Comparison of ENCODE assay signal across 8 cellular contexts in genomic region chr1:59295603-59296002, GRCh38. TPM values are rescaled to one million over a fixed set of nuclear protein-coding genes. Genes with fewer than 3 reads are reported as not detected.
DNase-seq lines count a peak whose midpoint lies in the region; ATAC-seq, FAIRE-seq and TF ChIP-seq lines count a peak whose summit lies in the region.

No MANE protein-coding gene starts in this region.

- ATAC-seq in SK-N-SH treated with all-trans-retinoic acid at 6 μM for 48 hours (no peak), HG02759 (IDR thresholded peaks at IDR 0.05; ENCODE audit: unreplicated experiment) (no peak)
- ATAC-seq in activated CD8-positive, alpha-beta T cell treated with anti-CD3 and anti-CD28 coated beads, Interleukin-2, amount 10 ng/mL, durations not matched to agents 7 days and 5 days, result no peak

- no peaks in the 10 kb centered on the region for H3K27me3 Mint-ChIP-seq in activated CD8-positive, alpha-beta T cell treated with anti-CD3 and anti-CD28 coated beads, Interleukin-2, amount 10 ng/mL, durations not matched to agents 7 days and 5 days (ENCODE audit: low read depth)

- peaks cover 30% of the 10 kb centered on the region for H3K4me1 Mint-ChIP-seq in activated CD8-positive, alpha-beta T cell treated with anti-CD3 and anti-CD28 coated beads, Interleukin-2, amount 10 ng/mL, durations not matched to agents 7 days and 5 days (ENCODE audit: low read depth)

- DNase-seq in SK-N-SH, result no peak
- no peak for DNase-seq in activated CD8-positive, alpha-beta T cell treated with anti-CD3 and anti-CD28 coated beads, Interleukin-2, amount 10 ng/mL, durations not matched to agents 7 days and 5 days
- DNase-seq in keratinocyte (ENCODE audit: low read depth, low spot score), result no peak
- no peak for DNase-seq in substantia nigra (lab: John Stamatoyannopoulos, UW)
- DNase-seq in NOMO-1 treated with dmso at 0.1 percent for 144 hours (lab: John Stamatoyannopoulos, UW; ENCODE audit: unreplicated experiment), result no peak
- no peak for DNase-seq in activated gamma-delta T cell treated with Interleukin-2 at 50 U/mL for 16 hours

- H3K27me3 ChIP-seq in SK-N-SH (ENCODE audit: insufficient read depth), result no peaks in the 10 kb centered on the region
- no peaks in the 10 kb centered on the region for H3K27me3 ChIP-seq in keratinocyte (ENCODE audit: control insufficient read depth, extremely low read depth, insufficient read depth, low read length)

- H3K9ac ChIP-seq in SK-N-SH (peak overlapping the region; percentile 96), keratinocyte (ENCODE audit: control insufficient read depth, extremely low read depth, insufficient read depth, low read length) (peak overlapping the region; percentile 76)

- H3K9me3 Mint-ChIP-seq in activated CD8-positive, alpha-beta T cell treated with anti-CD3 and anti-CD28 coated beads, Interleukin-2, amount 10 ng/mL, durations not matched to agents 7 days and 5 days (ENCODE audit: insufficient read depth), result no peaks in the 10 kb centered on the region

- H3K9me2 ChIP-seq in SK-N-SH, result no peaks in the 10 kb centered on the region

- peak overlapping the region; percentile 72 for H3K4me2 ChIP-seq in SK-N-SH
- peak overlapping the region; percentile 72 for H3K4me2 ChIP-seq in keratinocyte (ENCODE audit: control insufficient read depth, extremely low read depth, insufficient read depth, low read depth, low read length)

- H3K9me1 ChIP-seq in keratinocyte (ENCODE audit: control insufficient read depth, extremely low read depth, insufficient read depth, low read length), result no peaks in the 10 kb centered on the region

- no peak for FAIRE-seq in keratinocyte (lab: Jason Lieb, UNC)

- no peak for TF ChIP-seq RAD21 in SK-N-SH (IDR thresholded peaks at IDR 0.05; ENCODE audit: low read length)

- POLR2A ChIA-PET in SK-N-SH (lab: Yijun Ruan, JAX), result no interaction called here
- POLR2A ChIA-PET in activated CD8-positive, alpha-beta T cell treated with anti-CD3 and anti-CD28 coated beads, Interleukin-2, amount 10 ng/mL, durations not matched to agents 7 days and 5 days (lab: Charles Lee), result interaction anchor here (0.9 to 2.3 kb wide), 7 partner anchors 20 to 512 kb away, joined by 3 to 21 read pairs (median 4); partner anchors contain the start of gene JUN

- CTCF ChIA-PET in SK-N-SH (lab: Yijun Ruan, JAX), result interaction anchor here (0.6 kb wide), 1 partner anchor 151 kb away, joined by 3 read pairs; no protein-coding TSS in a partner anchor
- CTCF ChIA-PET in activated CD8-positive, alpha-beta T cell treated with anti-CD3 and anti-CD28 coated beads, Interleukin-2, amount 10 ng/mL, durations not matched to agents 7 days and 5 days (lab: Charles Lee), result interaction anchor here (0.9 to 2.0 kb wide), 5 partner anchors 13 to 749 kb away, joined by 3 to 9 read pairs (median 4); partner anchors contain the start of gene JUN

- TF ChIP-seq EP300 in SK-N-SH (IDR thresholded peaks at IDR 0.05; ENCODE audit: borderline replicate concordance in 1 of 2, low read depth in 1 of 2, low read length in 1 of 2), result no peak

- no peaks in the 10 kb centered on the region for H3K36me3 Mint-ChIP-seq in activated CD8-positive, alpha-beta T cell treated with anti-CD3 and anti-CD28 coated beads, Interleukin-2, amount 10 ng/mL, durations not matched to agents 7 days and 5 days (ENCODE audit: low read depth)

- no peak overlapping the region for H3K27ac Mint-ChIP-seq in activated CD8-positive, alpha-beta T cell treated with anti-CD3 and anti-CD28 coated beads, Interleukin-2, amount 10 ng/mL, durations not matched to agents 7 days and 5 days

- H3K27ac ChIP-seq in SK-N-SH (ENCODE audit: low read depth in 2 of 2, low read length in 1 of 2), result peak overlapping the region in 1 of 2 experiments; percentile 95; a peak in 3 of 4 replicates
- peak overlapping the region; percentile 90 for H3K27ac ChIP-seq in keratinocyte (ENCODE audit: control insufficient read depth, insufficient read depth, low read length)
- H3K27ac ChIP-seq in substantia nigra (ENCODE audit: low read depth, low read length, poor library complexity, severe bottlenecking), result peak overlapping the region; percentile 98

- TF ChIP-seq CTCF in SK-N-SH (IDR thresholded peaks at IDR 0.05) (no peak), keratinocyte (optimal IDR thresholded peaks at IDR 0.05 in 1 of 3, IDR thresholded peaks at IDR 0.05 in 1 of 3, conservative IDR thresholded peaks at IDR 0.05 in 1 of 3; ENCODE audit: extremely low read depth in 1 of 3, insufficient read depth in 2 of 3, low read length in 3 of 3) (no peak)

- H3K4me3 ChIP-seq in SK-N-SH (ENCODE audit: low read depth in 2 of 2, low read length in 1 of 2) (peak overlapping the region; percentile 62 to 66), keratinocyte (ENCODE audit: control insufficient read depth in 2 of 3, extremely low read depth in 1 of 3, insufficient read depth in 2 of 3, low read depth in 1 of 3, low read length in 3 of 3) (peak overlapping the region in 2 of 3 experiments; percentile 77)

- H3K36me3 ChIP-seq in SK-N-SH (replicated peaks in 1 of 2; ENCODE audit: control insufficient read depth in 1 of 2, insufficient read depth in 2 of 2, low read length in 1 of 2) (no peaks in the 10 kb centered on the region), keratinocyte (ENCODE audit: control insufficient read depth in 2 of 2, extremely low read depth in 1 of 2, insufficient read depth in 2 of 2, low read length in 2 of 2) (peaks cover 0 to 1% of the 10 kb centered on the region in 2 experiments)

- H3K4me3 Mint-ChIP-seq in activated CD8-positive, alpha-beta T cell treated with anti-CD3 and anti-CD28 coated beads, Interleukin-2, amount 10 ng/mL, durations not matched to agents 7 days and 5 days, result peak overlapping the region; percentile 75

- dilution Hi-C loops in keratinocyte (cut with MboI; ENCODE audit: extremely low pct_ligation_motif_present, low sequenced_read_pairs), result no loop called here

- WGBS in SK-N-SH (ENCODE audit: low lambda C conversion rate), result 97% methylated on average over 4 of the region's 4 CpGs

- H3K79me2 ChIP-seq in SK-N-SH (ENCODE audit: insufficient read depth) (0 out of 2 replicates have a peak, but pooled peaks cover 5% of the 10 kb centered on the region), keratinocyte (ENCODE audit: control insufficient read depth, insufficient read depth, low read length) (no peaks in the 10 kb centered on the region)

- H3F3A ChIP-seq in SK-N-SH (replicated peaks; ENCODE audit: insufficient read depth), result peaks cover 26% of the 10 kb centered on the region

- H3K4me1 ChIP-seq in SK-N-SH (ENCODE audit: control insufficient read depth in 1 of 2, insufficient read depth in 2 of 2, low read depth in 1 of 2, low read length in 1 of 2), result peaks cover 4 to 16% of the 10 kb centered on the region in 2 experiments; a peak in 3 of 4 replicates
- peaks cover 14% of the 10 kb centered on the region for H3K4me1 ChIP-seq in keratinocyte (ENCODE audit: control insufficient read depth, extremely low read depth, insufficient read depth, low read length)

- H4K20me1 ChIP-seq in SK-N-SH (ENCODE audit: insufficient read depth) (no peaks in the 10 kb centered on the region), keratinocyte (ENCODE audit: control insufficient read depth, extremely low read depth, insufficient read depth, low read length) (no peaks in the 10 kb centered on the region)

- H2AFZ ChIP-seq in SK-N-SH (ENCODE audit: low read depth) (peak overlapping the region; percentile 81; the same call in 1 of the 2 replicates), keratinocyte (ENCODE audit: control insufficient read depth, low read length) (peak overlapping the region; percentile 86)

- no peaks in the 10 kb centered on the region for H3K9me3 ChIP-seq in SK-N-SH
- no peaks in the 10 kb centered on the region for H3K9me3 ChIP-seq in keratinocyte (ENCODE audit: control insufficient read depth, low read depth, low read length)

TF ChIP-seq in SK-N-SH, 30 proteins besides CTCF, POLR2A, EP300 and RAD21 (continues in another document):
- no peak for TF ChIP-seq TEAD4 (IDR thresholded peaks at IDR 0.05; ENCODE audit: borderline replicate concordance, insufficient read depth)
- no peak for TF ChIP-seq FOSL2 (IDR thresholded peaks at IDR 0.05; ENCODE audit: borderline replicate concordance, low read depth)
- TF ChIP-seq IRF3 (IDR thresholded peaks at IDR 0.05; ENCODE audit: low read depth, low read length), result no peak

TF ChIP-seq in SK-N-SH treated with all-trans-retinoic acid at 6 μM for 48 hours, 23 proteins besides CTCF, POLR2A, EP300 and RAD21 (continues in another document):
- TF ChIP-seq ZNF565 (CRISPR knock-in tag; conservative IDR thresholded peaks at IDR 0.05; ENCODE audit: low read depth), result no peak
- no peak for TF ChIP-seq SNAI2 (CRISPR knock-in tag; IDR thresholded peaks at IDR 0.05)
- TF ChIP-seq PPARA (CRISPR knock-in tag; IDR thresholded peaks at IDR 0.05; ENCODE audit: borderline replicate concordance), result no peak
- no peak for TF ChIP-seq POU6F1 (CRISPR knock-in tag; IDR thresholded peaks at IDR 0.05; ENCODE audit: borderline replicate concordance, low read depth)
- TF ChIP-seq ZC3H10 (CRISPR knock-in tag; IDR thresholded peaks at IDR 0.05), result no peak
- TF ChIP-seq ZNF70 (CRISPR knock-in tag; IDR thresholded peaks at IDR 0.05), result no peak
- no peak for TF ChIP-seq OSR1 (CRISPR knock-in tag; IDR thresholded peaks at IDR 0.05)

RNA-seq across cellular contexts. Expression of gene FGGY, which starts 1.3 kb away (rescaled TPM):
- 10.3 and 13.3 TPM in 2 replicates for polyA plus RNA-seq in SK-N-SH (2012; rRNA removed)
- polyA plus RNA-seq in SK-N-SH (2012; cell fraction: cytosol; rRNA removed), result 10.1 and 11.0 TPM in 2 replicates
- 6.0 and 9.4 TPM in 2 replicates for polyA plus RNA-seq in SK-N-SH (2012; cell fraction: nucleus; rRNA removed)
- 1 to 10 TPM; 8.5 to 9.4 TPM for total RNA-seq in activated CD8-positive, alpha-beta T cell treated with anti-CD3 and anti-CD28 coated beads, Interleukin-2, amount 10 ng/mL, durations not matched to agents 7 days and 5 days
- 12.2 to 20.3 TPM (median 16.6 TPM) in 3 replicates for polyA plus RNA-seq in keratinocyte
- 10.4 TPM for polyA plus RNA-seq in keratinocyte (2011; ENCODE audit: low read depth)
- polyA plus RNA-seq in keratinocyte (2011; cell fraction: cytosol; rRNA removed), result 14.8 and 16.8 TPM in 2 replicates
- 11.8 and 14.6 TPM in 2 replicates for polyA plus RNA-seq in keratinocyte (2011; cell fraction: nucleus; rRNA removed)
- 9.4 and 14.2 TPM in 2 replicates for polyA plus RNA-seq in keratinocyte (2012; ENCODE audit: low replicate concordance)
- 14.1 to 39.4 TPM (median 28.0 TPM) in 3 replicates for polyA minus RNA-seq in keratinocyte
- polyA minus RNA-seq in keratinocyte (2011; cell fraction: cytosol; rRNA and poly(A)+ RNA removed), result 29.2 TPM
- 15.9 and 33.3 TPM in 2 replicates for polyA minus RNA-seq in keratinocyte (2011; cell fraction: nucleus; rRNA and poly(A)+ RNA removed)
